In genomic region chr22:21634844-21635243, GRCh38 we compare ENCODE assay signal across 29 cellular contexts.
"Had no signal": no experiment of that assay in that cellular context is flagged by ENCODE, and none has a peak within 500 bp of the region (broad histone marks: within the 10 kb centered on the region; RNA-seq: fewer than 3 reads in every experiment).

No MANE protein-coding gene starts in this region.

- H3K27ac ChIP-seq: body of pancreas, esophagus squamous epithelium, gastroesophageal sphincter had no signal

- H3K36me3 ChIP-seq: esophagus squamous epithelium, gastroesophageal sphincter had no signal

- FAIRE-seq: colon had no signal

- H3K27me3 ChIP-seq: body of pancreas, esophagus squamous epithelium, gastroesophageal sphincter had no signal

- DNase-seq: activated CD4-positive, alpha-beta memory T cell treated with anti-CD3 and anti-CD28 coated beads for 36 hours; activated CD4-positive, alpha-beta T cell treated with anti-CD3 and anti-CD28 coated beads for 36 hours; activated CD4-positive, alpha-beta T cell treated with anti-CD3 and anti-CD28 coated beads, Interleukin-2, amount 10 ng/mL, durations not matched to agents 24 days and 14 days; activated CD4-positive, CD25-positive, alpha-beta regulatory T cell; activated CD4-positive, CD25-positive, alpha-beta regulatory T cell treated with anti-CD3 and anti-CD28 coated beads, Interleukin-2, amount 50 U/mL, for 72 hours; activated CD8-positive, alpha-beta memory T cell treated with anti-CD3 and anti-CD28 coated beads, Interleukin-2, amount 10 ng/mL, durations not matched to agents 7 days and 5 days; activated CD8-positive, alpha-beta memory T cell treated with anti-CD3 and anti-CD28 coated beads, Interleukin-2, amount 50 U/mL, for 4 hours; activated CD8-positive, alpha-beta T cell treated with anti-CD3 and anti-CD28 coated beads, Interleukin-2, amount 10 ng/mL, durations not matched to agents 7 days and 5 days; activated gamma-delta T cell; activated naive CD4-positive, alpha-beta T cell; activated naive CD4-positive, alpha-beta T cell treated with anti-CD3 and anti-CD28 coated beads, Interleukin-2, amount 10 ng/mL, durations not matched to agents 7 days and 5 days; activated naive CD8-positive, alpha-beta T cell treated with anti-CD3 and anti-CD28 coated beads, Interleukin-2, amount 10 ng/mL, durations not matched to agents 7 days and 5 days; activated T-cell treated with anti-CD3 and anti-CD28 coated beads, Interleukin-2, amount 50 U/mL, for 1 hour; activated T-cell treated with anti-CD3 and anti-CD28 coated beads, Interleukin-2, amount 50 U/mL, for 48 hours; amniotic stem cell; anterior cingulate cortex; body of pancreas; caudate nucleus; cortex of kidney; dermis blood vessel endothelial cell; effector CD4-positive, alpha-beta T cell; effector memory CD8-positive, alpha-beta T cell; esophagus squamous epithelium; foreskin melanocyte; T-helper 1 cell; T-helper 17 cell; T1000 had no signal

- H3K9me3 ChIP-seq: body of pancreas, esophagus squamous epithelium, gastroesophageal sphincter had no signal

- H3K4me3 ChIP-seq: body of pancreas, esophagus squamous epithelium, gastroesophageal sphincter had no signal
